ENCODE assay signal across 14 cellular contexts in genomic region chr6:99138445-99138844, GRCh38.
DNase-seq lines count a peak whose midpoint lies in the region; FAIRE-seq lines count a peak whose summit lies in the region.
"Had no signal": no experiment of that assay in that cellular context is flagged by ENCODE, and none has a peak within 500 bp of the region (broad histone marks: within the 10 kb centered on the region; RNA-seq: fewer than 3 reads in every experiment).

No MANE protein-coding gene starts in this region.

- no peak overlapping the region for H3K4me3 ChIP-seq in small intestine (ENCODE audit: low read depth in 1 of 2, low read length in 2 of 2)

- H3K4me1 ChIP-seq in small intestine (ENCODE audit: control insufficient read depth in 2 of 2, insufficient read depth in 1 of 2, low read depth in 1 of 2, low read length in 1 of 2), result no peaks in the 10 kb centered on the region

- no peak for FAIRE-seq in small intestine (lab: Jason Lieb, UNC)
- FAIRE-seq: H1 had no signal

- no peak overlapping the region for H3K27ac ChIP-seq in small intestine (ENCODE audit: low read depth in 1 of 2, low read length in 1 of 2)

- no peaks in the 10 kb centered on the region for H3K27me3 ChIP-seq in small intestine (ENCODE audit: control insufficient read depth in 2 of 2, insufficient read depth in 2 of 2, low read length in 2 of 2)

- WGBS in small intestine, 3 donors, result 42 to 49% (median 43%) methylated on average over 1 of the region's 1 CpG

- DNase-seq in NCI-H2029 treated with DMSO at 0.1 percent for 48 hours (lab: John Stamatoyannopoulos, UW) (peak; percentile 19), NCI-H2029 (lab: John Stamatoyannopoulos, UW) (no peak), NCI-H146 treated with DMSO at 0.1 percent for 48 hours (lab: John Stamatoyannopoulos, UW; ENCODE audit: unreplicated experiment) (peak; percentile 95), NCI-H774 (lab: John Stamatoyannopoulos, UW) (peak; percentile 70), small intestine (peak; percentile 25)
- no peak for DNase-seq in activated CD4-positive, alpha-beta T cell treated with anti-CD3 and anti-CD28 coated beads for 4 hours
- DNase-seq in activated T-cell treated with anti-CD3 and anti-CD28 coated beads, Interleukin-2, amount 50 U/mL, for 1 hour, result no peak
- DNase-seq: Calu3, EL, KBM-7, NCI-H1048, SIG-M5, T-helper 17 cell had no signal

- no peaks in the 10 kb centered on the region for H3K36me3 ChIP-seq in small intestine (ENCODE audit: control insufficient read depth in 2 of 2, insufficient read depth in 2 of 2, low read length in 2 of 2)

- H3K9me3 ChIP-seq in small intestine (ENCODE audit: control insufficient read depth, low read depth), result no peaks in the 10 kb centered on the region

Comparison
In these comparisons a context has a peak if more than half of its experiments do, and no peak if none do; other contexts are left out.
1. DNase-seq: peak in NCI-H2029 treated with DMSO at 0.1 percent for 48 hours (single experiment), NCI-H146 treated with DMSO at 0.1 percent for 48 hours (single experiment), NCI-H774 (single experiment) and small intestine (single experiment); none in NCI-H2029 (single experiment), activated CD4-positive, alpha-beta T cell treated with anti-CD3 and anti-CD28 coated beads for 4 hours (0 of 2) and activated T-cell treated with anti-CD3 and anti-CD28 coated beads, Interleukin-2, amount 50 U/mL, for 1 hour (single experiment).